Comparison of ENCODE assay signal across 18 cellular contexts in genomic region chr3:170270282-170270891, GRCh38.
"Had no signal": no experiment of that assay in that cellular context is flagged by ENCODE, and none has a peak within 500 bp of the region (broad histone marks: within the 10 kb centered on the region; RNA-seq: fewer than 3 reads in every experiment).

No MANE protein-coding gene starts in this region.

- H3K27me3 ChIP-seq: SJSA1 had no signal

- H3K4me3 Mint-ChIP-seq: activated CD8-positive, alpha-beta T cell treated with anti-CD3 and anti-CD28 coated beads, Interleukin-2, amount 10 ng/mL, durations not matched to agents 7 days and 5 days; activated naive CD4-positive, alpha-beta T cell treated with anti-CD3 and anti-CD28 coated beads, Interleukin-2, amount 50 U/mL, for 24 hours; T-helper 1 cell treated with Interleukin-12 subunit alpha and Interleukin-12 subunit beta and Interleukin-4 antibody, amounts not matched to agents 30 μg/mL and 1 μg/mL, for 36 hours had no signal

- H3K9me3 ChIP-seq: SJSA1 had no signal

- H3K4me1 Mint-ChIP-seq: activated naive CD4-positive, alpha-beta T cell treated with anti-CD3 and anti-CD28 coated beads, Interleukin-2, amount 50 U/mL, for 24 hours had no signal

- H3K9ac ChIP-seq: KMS-11 had no signal

- H3K27ac Mint-ChIP-seq: activated CD8-positive, alpha-beta T cell treated with anti-CD3 and anti-CD28 coated beads, Interleukin-2, amount 10 ng/mL, durations not matched to agents 7 days and 5 days; activated naive CD4-positive, alpha-beta T cell treated with anti-CD3 and anti-CD28 coated beads, Interleukin-2, amount 50 U/mL, for 24 hours; T-helper 1 cell treated with Interleukin-12 subunit alpha and Interleukin-12 subunit beta and Interleukin-4 antibody, amounts not matched to agents 30 μg/mL and 1 μg/mL, for 36 hours had no signal

- H3K27me3 Mint-ChIP-seq: activated naive CD4-positive, alpha-beta T cell treated with anti-CD3 and anti-CD28 coated beads, Interleukin-2, amount 50 U/mL, for 24 hours had no signal

- H3K27ac ChIP-seq: KMS-11, SJSA1 had no signal

- H3K9me3 Mint-ChIP-seq: activated naive CD4-positive, alpha-beta T cell treated with anti-CD3 and anti-CD28 coated beads, Interleukin-2, amount 50 U/mL, for 24 hours; T-helper 1 cell treated with Interleukin-12 subunit alpha and Interleukin-12 subunit beta and Interleukin-4 antibody, amounts not matched to agents 30 μg/mL and 1 μg/mL, for 36 hours had no signal

- DNase-seq: activated CD4-positive, alpha-beta T cell treated with anti-CD3 and anti-CD28 coated beads for 48 hours; activated CD4-positive, alpha-beta T cell treated with anti-CD3 and anti-CD28 coated beads, Interleukin-2, amount 50 U/mL, for 4 hours; activated CD8-positive, alpha-beta memory T cell treated with anti-CD3 and anti-CD28 coated beads, Interleukin-2, amount 50 U/mL, for 48 hours; activated CD8-positive, alpha-beta T cell treated with anti-CD3 and anti-CD28 coated beads, Interleukin-2, amount 10 ng/mL, durations not matched to agents 7 days and 5 days; activated naive CD4-positive, alpha-beta T cell; activated T-cell treated with anti-CD3 and anti-CD28 coated beads, Interleukin-2, amount 50 U/mL, for 1 hour; aorta; NCI-H1092 treated with DMSO at 0.1 percent for 48 hours; NCI-H1417 treated with DMSO at 0.1 percent for 48 hours; NCI-H1694; NCI-H2029 treated with DMSO at 0.1 percent for 48 hours; NCI-H510A treated with DMSO at 0.1 percent for 48 hours; SHP77; SW 1271 had no signal

- H3K4me3 ChIP-seq: SJSA1 had no signal
